In the genomic region with DNA sequence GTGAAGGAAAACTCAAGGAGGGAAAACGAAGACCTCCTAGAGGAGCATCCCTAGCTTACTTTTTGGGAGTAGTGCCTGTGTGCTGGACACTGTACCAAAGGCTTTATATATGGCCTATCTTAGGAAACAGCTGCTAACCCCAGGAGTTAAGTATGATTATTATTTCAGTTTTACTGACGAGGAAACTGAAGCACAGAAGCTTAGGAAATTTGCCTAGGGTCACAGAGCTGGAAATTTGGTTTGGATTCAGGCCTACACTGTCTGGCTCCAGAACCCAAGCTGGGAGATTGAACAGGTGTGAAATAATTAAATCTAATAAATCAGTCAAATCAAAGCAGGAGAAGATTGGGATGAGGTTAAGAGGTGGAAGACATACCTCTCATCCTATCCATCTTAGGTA, we compare ENCODE assay signal across 22 cellular contexts.
"Had no signal": no experiment of that assay in that cellular context is flagged by ENCODE, and none has a peak within 500 bp of the region (broad histone marks: within the 10 kb centered on the region; RNA-seq: fewer than 3 reads in every experiment).

No MANE protein-coding gene starts in this region.

- DNase-seq: activated CD4-positive, alpha-beta T cell treated with anti-CD3 and anti-CD28 coated beads, Interleukin-2, amount 50 U/mL, for 1 hour; activated CD8-positive, alpha-beta memory T cell treated with anti-CD3 and anti-CD28 coated beads, Interleukin-2, amount 50 U/mL, for 4 hours; activated effector memory CD4-positive, alpha-beta T cell treated with anti-CD3 and anti-CD28 coated beads, Interleukin-2, amount 50 U/mL, for 16 hours; activated naive CD4-positive, alpha-beta T cell treated with anti-CD3 and anti-CD28 coated beads, Interleukin-2, amount 50 U/mL, for 16 hours; activated T-cell treated with anti-CD3 and anti-CD28 coated beads, Interleukin-2, amount 50 U/mL, for 48 hours; aorta; brain microvascular endothelial cell; central memory CD4-positive, alpha-beta T cell; colonic mucosa; foreskin melanocyte; glutamatergic neuron; kidney; left lung; naive thymus-derived CD4-positive, alpha-beta T cell; spleen; stimulated activated CD4-positive, alpha-beta T cell treated with anti-CD3 and anti-CD28 coated beads, Interleukin-4, amount 100 ng/mL, for 4 hours; testis; upper lobe of left lung had no signal

- H3K36me3 ChIP-seq: brain microvascular endothelial cell, colonic mucosa, left lung, spleen, upper lobe of left lung had no signal

- ATAC-seq: activated CD4-positive, CD25-positive, alpha-beta regulatory T cell treated with anti-CD3 and anti-CD28 coated beads, Interleukin-2, amount 50 U/mL, for 24 hours; left lung; naive thymus-derived CD4-positive, alpha-beta T cell; stimulated activated memory B cell treated with anti-CD40 and anti-IgM and Interleukin-4, amounts not matched to agents 10 μg/mL and 1 μg/mL and 100 μg/mL, for 72 hours had no signal

- H3K27ac ChIP-seq: brain microvascular endothelial cell, colonic mucosa, parathyroid adenoma, testis had no signal

- H3K4me1 ChIP-seq: colonic mucosa had no signal

- H3K27me3 Mint-ChIP-seq: naive thymus-derived CD4-positive, alpha-beta T cell; stimulated activated memory B cell treated with anti-CD40 and anti-IgM and Interleukin-4, amounts not matched to agents 10 μg/mL and 1 μg/mL and 100 μg/mL, for 72 hours had no signal

- H3K27me3 ChIP-seq: brain microvascular endothelial cell, colonic mucosa, left lung, spleen, testis, upper lobe of left lung had no signal

- H3K4me3 Mint-ChIP-seq: naive thymus-derived CD4-positive, alpha-beta T cell; stimulated activated memory B cell treated with anti-CD40 and anti-IgM and Interleukin-4, amounts not matched to agents 10 μg/mL and 1 μg/mL and 100 μg/mL, for 72 hours; T-helper 1 cell treated with Interleukin-12 subunit alpha and Interleukin-12 subunit beta and Interleukin-4 antibody, amounts not matched to agents 30 μg/mL and 1 μg/mL, for 36 hours had no signal

- H3K9me3 ChIP-seq: colonic mucosa, left lung, spleen, testis, upper lobe of left lung had no signal

- H3K9me3 Mint-ChIP-seq: stimulated activated memory B cell treated with anti-CD40 and anti-IgM and Interleukin-4, amounts not matched to agents 10 μg/mL and 1 μg/mL and 100 μg/mL, for 72 hours; T-helper 1 cell treated with Interleukin-12 subunit alpha and Interleukin-12 subunit beta and Interleukin-4 antibody, amounts not matched to agents 30 μg/mL and 1 μg/mL, for 36 hours had no signal

- H3K4me3 ChIP-seq: colonic mucosa, left lung, spleen, testis, upper lobe of left lung had no signal

- H3K27ac Mint-ChIP-seq: naive thymus-derived CD4-positive, alpha-beta T cell; stimulated activated memory B cell treated with anti-CD40 and anti-IgM and Interleukin-4, amounts not matched to agents 10 μg/mL and 1 μg/mL and 100 μg/mL, for 72 hours; T-helper 1 cell treated with Interleukin-12 subunit alpha and Interleukin-12 subunit beta and Interleukin-4 antibody, amounts not matched to agents 30 μg/mL and 1 μg/mL, for 36 hours had no signal
